In the genomic region with DNA sequence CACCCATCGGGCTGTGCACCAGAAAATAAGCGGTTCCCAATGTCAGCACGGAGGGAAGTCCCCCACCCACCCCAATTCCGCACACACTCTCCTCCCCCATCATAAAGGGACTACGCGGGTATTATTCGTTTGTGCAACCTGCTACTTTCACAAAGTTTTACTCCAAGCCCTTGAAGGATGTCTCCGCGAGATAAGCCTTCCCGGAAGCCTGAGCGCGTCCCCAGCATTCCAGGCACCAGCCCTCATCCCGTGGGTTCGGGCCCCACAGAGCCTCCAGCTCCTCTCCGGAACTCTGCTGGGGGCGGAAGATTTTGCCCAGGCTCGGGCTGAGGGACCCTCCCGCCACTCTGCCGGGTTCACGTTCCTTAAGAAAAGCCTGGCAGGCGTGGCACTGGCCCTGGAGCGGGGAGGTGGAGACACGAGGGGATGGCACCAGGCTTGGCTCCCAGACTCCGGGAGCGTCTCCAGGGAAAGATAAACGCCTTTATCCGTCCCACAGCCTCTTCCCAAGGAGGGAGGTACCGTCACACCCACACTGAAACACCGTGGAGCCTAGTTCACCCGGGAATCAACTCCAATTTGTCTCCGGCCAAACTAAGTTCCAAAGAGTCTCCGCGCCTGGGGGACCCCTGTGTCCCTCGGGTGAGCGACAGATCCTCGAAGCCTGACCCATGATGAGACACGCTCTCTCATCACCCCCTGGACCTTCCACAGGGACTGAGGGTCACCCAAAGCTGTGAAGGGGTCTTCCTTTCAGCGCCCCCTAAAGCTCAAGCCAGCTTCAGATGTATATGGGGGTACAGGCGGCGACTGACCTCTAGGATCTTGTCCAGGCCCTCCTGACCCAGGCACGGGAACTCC, we compare ENCODE assay signal across 8 cellular contexts. TPM values are rescaled to one million over a fixed set of nuclear protein-coding genes. Genes with fewer than 3 reads are reported as not detected.
DNase-seq lines count a peak whose midpoint lies in the region; ATAC-seq lines count a peak whose summit lies in the region.

No MANE protein-coding gene starts in this region.

- H3K36me3 ChIP-seq in mesenchymal stem cell (ENCODE audit: control insufficient read depth in 1 of 2, insufficient read depth in 2 of 2, low read depth in 1 of 2, low read length in 2 of 2), result no peaks in the 10 kb centered on the region

- no peak overlapping the region for H3K27ac ChIP-seq in mesenchymal stem cell (ENCODE audit: low read length, poor library complexity, severe bottlenecking)

- ATAC-seq in activated T-cell treated with anti-CD3 and anti-CD28 coated beads, Interleukin-2, amount 50 U/mL, for 72 hours (replicated peaks in 1 of 2), result peak in 1 of 2 donors; percentile 16
- no peak for ATAC-seq in GM18867 (IDR thresholded peaks at IDR 0.05; ENCODE audit: unreplicated experiment)

- H3K27me3 ChIP-seq in mesenchymal stem cell (ENCODE audit: control insufficient read depth in 1 of 2, insufficient read depth in 1 of 2, low read length in 2 of 2), result peaks cover 17 to 48% of the 10 kb centered on the region in 2 experiments

- H3K9me3 ChIP-seq in mesenchymal stem cell (ENCODE audit: control insufficient read depth, low read length), result no peaks in the 10 kb centered on the region

- no peaks in the 10 kb centered on the region for H3K27me3 Mint-ChIP-seq in activated T-cell treated with anti-CD3 and anti-CD28 coated beads, Interleukin-2, amount 50 U/mL, for 72 hours (ENCODE audit: low read depth)

- peak overlapping the region; percentile 84 to 85 for H3K4me3 Mint-ChIP-seq in activated T-cell treated with anti-CD3 and anti-CD28 coated beads, Interleukin-2, amount 50 U/mL, for 72 hours

- H2BK5ac ChIP-seq in mesenchymal stem cell (ENCODE audit: low read depth, low read length, poor library complexity, severe bottlenecking), result no peak overlapping the region

- no peaks in the 10 kb centered on the region for H3K9me3 Mint-ChIP-seq in activated T-cell treated with anti-CD3 and anti-CD28 coated beads, Interleukin-2, amount 50 U/mL, for 72 hours

- no peak overlapping the region for H3K4ac ChIP-seq in mesenchymal stem cell (ENCODE audit: low read depth in 1 of 2, low read length in 2 of 2)

- H3K4me1 ChIP-seq in mesenchymal stem cell (ENCODE audit: control insufficient read depth, insufficient read depth, low read depth, low read length), result peaks cover 9% of the 10 kb centered on the region

- 39% methylated on average over 41 of the region's 41 CpGs for WGBS in mesenchymal stem cell

- no peak overlapping the region for H4K8ac ChIP-seq in mesenchymal stem cell (ENCODE audit: low read length)

- peaks cover 50% of the 10 kb centered on the region for H3K4me1 Mint-ChIP-seq in activated T-cell treated with anti-CD3 and anti-CD28 coated beads, Interleukin-2, amount 50 U/mL, for 72 hours (ENCODE audit: low read depth)

- no peak overlapping the region for H3K18ac ChIP-seq in mesenchymal stem cell (ENCODE audit: low read depth in 1 of 2, low read length in 2 of 2)

- no peak for DNase-seq in Jurkat, Clone E6-1 (ENCODE audit: low read depth, low spot score)
- DNase-seq in activated T-cell treated with anti-CD3 and anti-CD28 coated beads, Interleukin-2, amount 50 U/mL, for 72 hours, result peak; percentile 43 to 61
- DNase-seq in mesenchymal stem cell (no peak), mesenteric fat pad (ENCODE audit: low spot score) (no peak), cerebellum (ENCODE audit: low spot score) (no peak), head of caudate nucleus (no peak)
- DNase-seq in stimulated activated CD8-positive, alpha-beta memory T cell treated with anti-CD3 and anti-CD28 coated beads, Interleukin-4, amount 100 ng/mL, for 4 hours (ENCODE audit: low read depth in 2 of 2, low spot score in 1 of 2), result peak; percentile 15 to 23

- H3K14ac ChIP-seq in mesenchymal stem cell (ENCODE audit: low read length in 2 of 2), result no peak overlapping the region

- H2BK120ac ChIP-seq in mesenchymal stem cell (ENCODE audit: low read depth, low read length), result no peak overlapping the region

- H3K4me3 ChIP-seq in Jurkat, Clone E6-1 (ENCODE audit: low read length), result peak overlapping the region; percentile 71
- H3K4me3 ChIP-seq in mesenchymal stem cell (ENCODE audit: insufficient read depth in 1 of 2, low read depth in 1 of 2, low read length in 2 of 2), result peak overlapping the region in 1 of 2 experiments; percentile 83

- no peak overlapping the region for H2AK5ac ChIP-seq in mesenchymal stem cell (ENCODE audit: low read length, severe bottlenecking)

- H4K91ac ChIP-seq in mesenchymal stem cell (ENCODE audit: low read length), result no peak overlapping the region

- H3K79me1 ChIP-seq in mesenchymal stem cell (replicated peaks; ENCODE audit: low read length, poor library complexity, severe bottlenecking), result no peaks in the 10 kb centered on the region

- intact Hi-C loops in head of caudate nucleus (cut with DNase I), result no loop called here

- no peak overlapping the region for H2BK15ac ChIP-seq in mesenchymal stem cell (ENCODE audit: low read depth, poor library complexity, severe bottlenecking)

- peaks cover 1 to 3% of the 10 kb centered on the region in 2 donors for H3K36me3 Mint-ChIP-seq in activated T-cell treated with anti-CD3 and anti-CD28 coated beads, Interleukin-2, amount 50 U/mL, for 72 hours (ENCODE audit: insufficient read depth in 2 of 2)

- H2AFZ ChIP-seq in mesenchymal stem cell (ENCODE audit: low read depth, low read length), result no peak overlapping the region

- H2BK12ac ChIP-seq in mesenchymal stem cell (ENCODE audit: low read length in 2 of 2), result no peak overlapping the region

- peak overlapping the region; percentile 71 for H3K27ac Mint-ChIP-seq in activated T-cell treated with anti-CD3 and anti-CD28 coated beads, Interleukin-2, amount 50 U/mL, for 72 hours

- no peak overlapping the region for H3K23ac ChIP-seq in mesenchymal stem cell (ENCODE audit: low read length in 2 of 2)

- no peak overlapping the region for H3K4me2 ChIP-seq in mesenchymal stem cell (ENCODE audit: low read length, poor library complexity, severe bottlenecking)

- peak overlapping the region; percentile 57 for H3K9ac ChIP-seq in mesenchymal stem cell (ENCODE audit: low read length)

RNA-seq across cellular contexts. Expression of gene KCNK5, which starts 0.9 kb away (rescaled TPM):
- polyA plus RNA-seq in Jurkat, Clone E6-1 (2012; ENCODE audit: insufficient read depth, insufficient read length), result 16.3 TPM
- total RNA-seq in activated T-cell treated with anti-CD3 and anti-CD28 coated beads, Interleukin-2, amount 50 U/mL, for 72 hours, result 10 to 100 TPM; 10.9 to 14.7 TPM
- polyA plus RNA-seq in mesenchymal stem cell (2013, experiment 1 of 2), result not detected
- polyA plus RNA-seq in mesenchymal stem cell (2013, experiment 2 of 2), result not detected
- total RNA-seq in mesenteric fat pad (0.87 TPM), cerebellum (0.27 TPM)

Comparison
In these comparisons a context has a peak if more than half of its experiments do, and no peak if none do; other contexts are left out.
1. DNase-seq: peak in activated T-cell treated with anti-CD3 and anti-CD28 coated beads, Interleukin-2, amount 50 U/mL, for 72 hours (2 of 2) and stimulated activated CD8-positive, alpha-beta memory T cell treated with anti-CD3 and anti-CD28 coated beads, Interleukin-4, amount 100 ng/mL, for 4 hours (2 of 2); none in Jurkat, Clone E6-1 (single experiment), mesenchymal stem cell (single experiment), mesenteric fat pad (single experiment), cerebellum (single experiment) and head of caudate nucleus (0 of 42).